ENCODE assay signal across 22 cellular contexts in the genomic region with DNA sequence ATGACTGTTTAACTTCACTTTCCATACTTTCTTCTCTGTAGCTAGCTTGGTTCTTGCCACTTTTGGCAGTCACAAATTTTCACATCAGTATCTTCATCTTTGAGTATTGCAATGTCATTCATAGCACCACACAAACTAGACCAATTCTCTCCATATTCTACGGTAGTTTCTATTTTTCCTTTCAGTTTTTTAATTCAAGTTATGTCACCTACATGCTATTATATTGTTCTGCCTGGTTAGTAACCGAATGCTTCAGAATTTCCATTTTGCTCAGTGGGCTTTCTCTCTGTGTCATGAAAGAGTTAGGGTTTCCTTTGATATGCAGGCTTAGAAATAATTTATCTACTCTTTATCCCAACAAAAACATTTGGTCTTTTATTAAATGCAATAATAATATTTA.
"Had no signal": no experiment of that assay in that cellular context is flagged by ENCODE, and none has a peak within 500 bp of the region (broad histone marks: within the 10 kb centered on the region; RNA-seq: fewer than 3 reads in every experiment).

No MANE protein-coding gene starts in this region.

- ATAC-seq: Panc1 had no signal

- H3K27ac Mint-ChIP-seq: activated CD4-positive, alpha-beta T cell treated with anti-CD3 and anti-CD28 coated beads, Interleukin-2, amount 10 ng/mL, durations not matched to agents 24 days and 14 days; brain had no signal

- H3K27ac ChIP-seq: KMS-11, SJCRH30, SK-N-MC had no signal

- H3K27me3 Mint-ChIP-seq: activated CD4-positive, alpha-beta T cell treated with anti-CD3 and anti-CD28 coated beads, Interleukin-2, amount 10 ng/mL, durations not matched to agents 24 days and 14 days; brain had no signal

- H3K9me3 Mint-ChIP-seq: brain had no signal

- H3K4me3 Mint-ChIP-seq: activated CD4-positive, alpha-beta T cell treated with anti-CD3 and anti-CD28 coated beads, Interleukin-2, amount 10 ng/mL, durations not matched to agents 24 days and 14 days; brain had no signal

- H3K4me1 Mint-ChIP-seq: activated CD4-positive, alpha-beta T cell treated with anti-CD3 and anti-CD28 coated beads, Interleukin-2, amount 10 ng/mL, durations not matched to agents 24 days and 14 days; brain had no signal

- H3K9me3 ChIP-seq: SJCRH30 had no signal

- DNase-seq: activated CD4-positive, alpha-beta T cell treated with anti-CD3 and anti-CD28 coated beads, Interleukin-2, amount 10 ng/mL, durations not matched to agents 24 days and 14 days; activated CD4-positive, alpha-beta T cell treated with anti-CD3 and anti-CD28 coated beads, Interleukin-2, amount 50 U/mL, for 4 hours; activated effector memory CD4-positive, alpha-beta T cell treated with anti-CD3 and anti-CD28 coated beads, Interleukin-2, amount 50 U/mL, for 16 hours; activated naive CD4-positive, alpha-beta T cell; activated naive CD4-positive, alpha-beta T cell treated with anti-CD3 and anti-CD28 coated beads, Interleukin-2, amount 50 U/mL, for 16 hours; anterior cingulate cortex; caudate nucleus; cerebellar nuclear complex; MM.1S; NCI-H1092; NCI-H1436 treated with DMSO at 0.1 percent for 48 hours; NCI-H1694 treated with DMSO at 0.1 percent for 48 hours; NCI-H2029; NCI-H345; NCI-H524 treated with DMSO at 0.1 percent for 48 hours; SHP77; SJCRH30; T1000 had no signal

- H3K27me3 ChIP-seq: SJCRH30 had no signal

- H3K36me3 Mint-ChIP-seq: brain had no signal

- H3K4me3 ChIP-seq: SJCRH30, SK-N-MC had no signal

- H3K36me3 ChIP-seq: SJCRH30 had no signal
